In genomic region chr5:143023447-143024096, GRCh38 we compare ENCODE assay signal across 1 cellular context.
TF ChIP-seq lines count a peak whose summit lies in the region.

No MANE protein-coding gene starts in this region.

TF ChIP-seq in GM12878, 131 proteins besides CTCF, POLR2A, EP300 and RAD21 (continued from another document and continues in another):
- TF ChIP-seq PKNOX1 (IDR thresholded peaks at IDR 0.05), result peak; percentile 12; the same call in 1 of the 2 replicates
- TF ChIP-seq HCFC1 (IDR thresholded peaks at IDR 0.05; ENCODE audit: low read length), result no peak
- TF ChIP-seq BMI1 (IDR thresholded peaks at IDR 0.05; ENCODE audit: borderline replicate concordance), result peak; percentile 74; the same call in 1 of the 2 replicates
- peak; percentile 91 for TF ChIP-seq SKIL (IDR thresholded peaks at IDR 0.05; ENCODE audit: low read depth, poor library complexity, severe bottlenecking)
- TF ChIP-seq PML (IDR thresholded peaks at IDR 0.05; ENCODE audit: low read length), result no peak
- peak; percentile 65; the same call in 1 of the 2 replicates for TF ChIP-seq BACH1 (IDR thresholded peaks at IDR 0.05; ENCODE audit: borderline replicate concordance)
- no peak for TF ChIP-seq FOXK2 (IDR thresholded peaks at IDR 0.05)
- no peak for TF ChIP-seq SUZ12 (IDR thresholded peaks at IDR 0.05; ENCODE audit: unreplicated experiment)
- TF ChIP-seq IRF5 (IDR thresholded peaks at IDR 0.05; ENCODE audit: borderline replicate concordance), result no peak; the same call in 1 of the 2 replicates
- TF ChIP-seq MXI1 (IDR thresholded peaks at IDR 0.05; ENCODE audit: low read depth, low read length), result no peak
- TF ChIP-seq SP1 (IDR thresholded peaks at IDR 0.05; ENCODE audit: low read depth, low read length), result no peak
- TF ChIP-seq NR2C1 (IDR thresholded peaks at IDR 0.05), result peak; percentile 46
- TF ChIP-seq SMAD5 (IDR thresholded peaks at IDR 0.05; ENCODE audit: low read depth), result no peak
- no peak for TF ChIP-seq NFXL1 (IDR thresholded peaks at IDR 0.05; ENCODE audit: borderline replicate concordance)
- peak; percentile 91 for TF ChIP-seq RUNX3 (IDR thresholded peaks at IDR 0.05; ENCODE audit: low read length)
- TF ChIP-seq GATAD2B (conservative IDR thresholded peaks at IDR 0.05; ENCODE audit: low read depth), result peak; percentile 91
- TF ChIP-seq GABPA (IDR thresholded peaks at IDR 0.05; ENCODE audit: low read depth), result no peak
- no peak for TF ChIP-seq ZNF622 (IDR thresholded peaks at IDR 0.05)
- TF ChIP-seq CBFB (IDR thresholded peaks at IDR 0.05; ENCODE audit: low read depth), result peak; percentile 60
- TF ChIP-seq IKZF2 (IDR thresholded peaks at IDR 0.05), result peak; percentile 96 to 98
- no peak for TF ChIP-seq USF2 (IDR thresholded peaks at IDR 0.05; ENCODE audit: borderline replicate concordance, low read depth, low read length)
- TF ChIP-seq HDAC2 (IDR thresholded peaks at IDR 0.05), result no peak
- peak; percentile 73; the same call in 1 of the 2 replicates for TF ChIP-seq MEF2A (IDR thresholded peaks at IDR 0.05; ENCODE audit: insufficient read depth, low read depth, low read length)
- no peak for TF ChIP-seq IRF3 (IDR thresholded peaks at IDR 0.05)
- TF ChIP-seq ZNF592 (IDR thresholded peaks at IDR 0.05), result no peak
- peak; percentile 51 for TF ChIP-seq SMAD1 (IDR thresholded peaks at IDR 0.05; ENCODE audit: low read depth, partially characterized antibody)
- TF ChIP-seq ZBED1 (IDR thresholded peaks at IDR 0.05; ENCODE audit: borderline replicate concordance), result peak; percentile 90; the same call in 1 of the 2 replicates
- no peak; the same call in 1 of the 2 replicates for TF ChIP-seq ZBTB40 (IDR thresholded peaks at IDR 0.05; ENCODE audit: borderline replicate concordance)
- TF ChIP-seq ZNF274 (IDR thresholded peaks at IDR 0.05; ENCODE audit: insufficient read depth, insufficient read length), result no peak
- no peak for TF ChIP-seq EGR1 (IDR thresholded peaks at IDR 0.05; ENCODE audit: borderline replicate concordance in 1 of 2, low read depth in 2 of 2, low read length in 2 of 2)
- TF ChIP-seq TAF1 (IDR thresholded peaks at IDR 0.05; ENCODE audit: borderline replicate concordance, low read depth, low read length), result no peak
- TF ChIP-seq KLF5 (IDR thresholded peaks at IDR 0.05; ENCODE audit: partially characterized antibody), result no peak
- TF ChIP-seq MYB (IDR thresholded peaks at IDR 0.05; ENCODE audit: borderline replicate concordance, low read depth, low read length), result no peak
- no peak for TF ChIP-seq ZBTB11 (CRISPR knock-in tag; IDR thresholded peaks at IDR 0.05)
- no peak for TF ChIP-seq PAX8 (IDR thresholded peaks at IDR 0.05)
- no peak for TF ChIP-seq CEBPZ (IDR thresholded peaks at IDR 0.05; ENCODE audit: low read depth, low read length)
- no peak for TF ChIP-seq ASH2L (IDR thresholded peaks at IDR 0.05; ENCODE audit: borderline replicate concordance, low read depth)
- TF ChIP-seq RFX5 (IDR thresholded peaks at IDR 0.05; ENCODE audit: low read depth, low read length), result no peak
- TF ChIP-seq BCL11A (IDR thresholded peaks at IDR 0.05; ENCODE audit: low read depth, low read length), result peak; percentile 93
